ENCODE assay signal across 1 cellular context in the genomic region with DNA sequence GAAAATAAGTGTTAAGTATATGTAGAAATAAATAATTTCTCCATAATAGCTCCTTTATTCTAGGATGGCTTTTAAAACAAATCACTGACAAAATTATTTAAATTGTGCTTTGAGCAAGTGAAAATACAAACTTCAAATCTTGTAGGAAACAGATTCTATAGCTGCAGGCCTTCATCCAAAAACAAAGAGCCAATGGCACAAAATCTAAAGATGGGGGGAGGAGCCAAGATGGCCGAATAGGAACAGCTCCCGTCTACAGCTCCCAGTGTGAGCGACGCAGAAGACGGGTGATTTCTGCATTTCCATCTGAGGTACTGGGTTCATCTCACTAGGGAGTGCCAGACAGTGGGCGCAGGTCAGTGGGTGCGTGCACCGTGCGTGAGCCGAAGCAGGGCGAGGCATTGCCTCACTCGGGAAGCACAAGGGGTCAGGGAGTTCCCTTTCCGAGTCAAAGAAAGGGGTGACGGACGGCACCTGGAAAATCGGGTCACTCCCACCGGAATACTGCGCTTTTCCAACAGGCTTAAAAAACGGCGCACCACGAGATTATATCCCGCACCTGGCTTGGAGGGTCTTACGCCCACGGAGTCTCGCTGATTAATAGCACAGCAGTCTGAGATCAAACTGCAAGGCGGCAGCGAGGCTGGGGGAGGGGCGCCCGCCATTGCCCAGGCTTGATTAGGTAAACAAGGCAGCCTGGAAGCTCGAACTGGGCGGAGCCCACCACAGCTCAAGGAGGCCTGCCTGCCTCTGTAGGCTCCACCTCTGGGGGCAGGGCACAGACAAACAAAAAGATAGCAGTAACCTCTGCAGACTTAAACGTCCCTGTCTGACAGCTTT. TPM values are rescaled to one million over a fixed set of nuclear protein-coding genes. Genes with fewer than 3 reads are reported as not detected.
"Had no signal": no experiment of that assay in that cellular context is flagged by ENCODE, and none has a peak within 500 bp of the region (broad histone marks: within the 10 kb centered on the region; RNA-seq: fewer than 3 reads in every experiment).

No MANE protein-coding gene starts in this region.

RNA-seq across cellular contexts. Expression of a gene that starts 14.1 kb away (rescaled TPM):
- total RNA-seq: LHCN-M2 had no signal
